ENCODE assay signal across 2 cellular contexts in genomic region chr2:222288590-222289279, GRCh38.
TF ChIP-seq lines count a peak whose summit lies in the region.

No MANE protein-coding gene starts in this region.

TF ChIP-seq in GM23338, 12 proteins besides CTCF, POLR2A, EP300 and RAD21 (continued from another document):
- no peak for TF ChIP-seq REST (IDR thresholded peaks at IDR 0.05; ENCODE audit: unreplicated experiment)
- no peak for TF ChIP-seq EZH2phosphoT487 (IDR thresholded peaks at IDR 0.05; ENCODE audit: unreplicated experiment)
- TF ChIP-seq ETS1 (IDR thresholded peaks at IDR 0.05) = no peak
- TF ChIP-seq STAT1 (IDR thresholded peaks at IDR 0.05; ENCODE audit: unreplicated experiment) = no peak
- TF ChIP-seq POLR2AphosphoS5 (IDR thresholded peaks at IDR 0.05; ENCODE audit: low read depth) = no peak
- no peak for TF ChIP-seq ZNF462 (CRISPR knock-in tag; IDR thresholded peaks at IDR 0.05)
- TF ChIP-seq NANOG (IDR thresholded peaks at IDR 0.05; ENCODE audit: borderline replicate concordance) = no peak

TF ChIP-seq in WTC11, 78 proteins besides CTCF, POLR2A, EP300 and RAD21 (continued from another document):
- no peak for TF ChIP-seq AR (CRISPR knock-in tag; IDR thresholded peaks at IDR 0.05)
